Comparison of ENCODE assay signal across 9 cellular contexts in the genomic region with DNA sequence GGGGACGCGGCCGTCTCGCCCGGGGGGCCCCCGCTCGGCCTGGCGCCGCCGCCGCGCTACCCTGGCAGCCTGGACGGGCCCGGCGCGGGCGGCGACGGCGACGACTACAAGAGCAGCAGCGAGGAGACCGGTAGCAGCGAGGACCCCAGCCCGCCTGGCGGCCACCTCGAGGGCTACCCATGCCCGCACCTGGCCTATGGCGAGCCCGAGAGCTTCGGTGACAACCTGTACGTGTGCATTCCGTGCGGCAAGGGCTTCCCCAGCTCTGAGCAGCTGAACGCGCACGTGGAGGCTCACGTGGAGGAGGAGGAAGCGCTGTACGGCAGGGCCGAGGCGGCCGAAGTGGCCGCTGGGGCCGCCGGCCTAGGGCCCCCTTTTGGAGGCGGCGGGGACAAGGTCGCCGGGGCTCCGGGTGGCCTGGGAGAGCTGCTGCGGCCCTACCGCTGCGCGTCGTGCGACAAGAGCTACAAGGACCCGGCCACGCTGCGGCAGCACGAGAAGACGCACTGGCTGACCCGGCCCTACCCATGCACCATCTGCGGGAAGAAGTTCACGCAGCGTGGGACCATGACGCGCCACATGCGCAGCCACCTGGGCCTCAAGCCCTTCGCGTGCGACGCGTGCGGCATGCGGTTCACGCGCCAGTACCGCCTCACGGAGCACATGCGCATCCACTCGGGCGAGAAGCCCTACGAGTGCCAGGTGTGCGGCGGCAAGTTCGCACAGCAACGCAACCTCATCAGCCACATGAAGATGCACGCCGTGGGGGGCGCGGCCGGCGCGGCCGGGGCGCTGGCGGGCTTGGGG. TPM values are rescaled to one million over a fixed set of nuclear protein-coding genes. Genes with fewer than 3 reads are reported as not detected.
DNase-seq lines count a peak whose midpoint lies in the region; ATAC-seq and TF ChIP-seq lines count a peak whose summit lies in the region.
"Had no signal": no experiment of that assay in that cellular context is flagged by ENCODE, and none has a peak within 500 bp of the region (broad histone marks: within the 10 kb centered on the region; RNA-seq: fewer than 3 reads in every experiment).

No MANE protein-coding gene starts in this region.

- ATAC-seq in Right ventricle myocardium inferior (no peak), left cardiac atrium (no peak)

- no peak overlapping the region for H3K27ac Mint-ChIP-seq in mesothelial cell of epicardium

- H3K9me3 Mint-ChIP-seq in mesothelial cell of epicardium, result no peaks in the 10 kb centered on the region

- H3K27me3 Mint-ChIP-seq in mesothelial cell of epicardium (ENCODE audit: low read depth), result peaks cover 11% of the 10 kb centered on the region

- peak overlapping the region; percentile 70 for H3K4me3 ChIP-seq in brain microvascular endothelial cell (ENCODE audit: low read depth, low read length)
- peak overlapping the region in 1 of 2 donors; percentile 90 for H3K4me3 ChIP-seq in uterus

- in situ Hi-C loops in brain microvascular endothelial cell (cut with HindIII; ENCODE audit: low pct_ligation_motif_present, low sequenced_read_pairs), result no loop called here

- intact Hi-C loops in Right ventricle myocardium inferior (cut with DNase I), result loop anchor here (2.0 to 5.0 kb wide), 3 partner anchors 34 to 119 kb away; no protein-coding TSS in a partner anchor
- intact Hi-C loops in left cardiac atrium (cut with DNase I), result loop anchor here in 1 of 2 donors (5.0 kb wide), 1 partner anchor 34 kb away; no protein-coding TSS in a partner anchor
- intact Hi-C loops in uterus (cut with DNase I; ENCODE audit: low total_unique reads), result loop anchor here (10.0 kb wide), 1 partner anchor 117 kb away; no protein-coding TSS in a partner anchor

- peaks cover 13% of the 10 kb centered on the region for H3K36me3 Mint-ChIP-seq in mesothelial cell of epicardium

- H3K27ac ChIP-seq in brain microvascular endothelial cell (peak overlapping the region; percentile 72), uterus (peak overlapping the region; percentile 94 to 99)

- DNase-seq in Right ventricle myocardium inferior (ENCODE audit: missing footprints) (peak; percentile 59), left cardiac atrium (no peak), brain microvascular endothelial cell (no peak), mesothelial cell of epicardium (ENCODE audit: low spot score in 2 of 2, unreplicated experiment in 2 of 2) (no peak), uterus (peak in 1 of 2 donors; percentile 46), A172 (ENCODE audit: low spot score) (no peak), NCI-H524 treated with DMSO at 0.1 percent for 48 hours (lab: John Stamatoyannopoulos, UW) (no peak)
- no peak for DNase-seq in stimulated activated CD4-positive, alpha-beta T cell treated with anti-CD3 and anti-CD28 coated beads, Interleukin-4, amount 100 ng/mL, for 24 hours
- DNase-seq: NCI-H2081 had no signal

- TF ChIP-seq CTCF in brain microvascular endothelial cell (IDR thresholded peaks at IDR 0.05; ENCODE audit: low read depth, low read length, missing control alignments) (no peak), mesothelial cell of epicardium (IDR thresholded peaks at IDR 0.05; ENCODE audit: unreplicated experiment) (no peak), uterus (IDR thresholded peaks at IDR 0.05) (peak in 1 of 4 experiments; percentile 2)

- H3K36me3 ChIP-seq in brain microvascular endothelial cell (replicated peaks) (peaks cover 56% of the 10 kb centered on the region), uterus (no peaks in the 10 kb centered on the region)

- peak overlapping the region; percentile 61 for H3K4me3 Mint-ChIP-seq in mesothelial cell of epicardium

- TF ChIP-seq POLR2A in uterus (IDR thresholded peaks at IDR 0.05), result no peak

- H3K4me1 Mint-ChIP-seq in mesothelial cell of epicardium, result peaks cover 47% of the 10 kb centered on the region

- no peaks in the 10 kb centered on the region for H3K27me3 ChIP-seq in brain microvascular endothelial cell (replicated peaks)
- no peaks in the 10 kb centered on the region for H3K27me3 ChIP-seq in uterus

- H3K4me1 ChIP-seq in uterus, result peaks cover 1 to 42% of the 10 kb centered on the region in 2 donors

- no peaks in the 10 kb centered on the region for H3K9me3 ChIP-seq in uterus

RNA-seq across cellular contexts. Expression of gene HIC1, which starts 3.0 kb away (rescaled TPM):
- 22.7 TPM for total RNA-seq in Right ventricle myocardium inferior
- total RNA-seq in left cardiac atrium, result 10 to 100 TPM; 20.6 to 22.1 TPM
- 97.9 to 99.3 TPM (median 98.9 TPM) in 3 replicates for total RNA-seq in mesothelial cell of epicardium
- total RNA-seq in uterus, result 10 to 100 TPM; 21.8 to 86.9 (median 54.2) TPM
- total RNA-seq in A172 (2014; rRNA removed; shearing (Covaris generic)), result 7.3 and 12.5 TPM in 2 replicates

RNA-seq across cellular contexts. Expression of gene OVCA2, which starts 16.1 kb away (rescaled TPM):
- total RNA-seq in Right ventricle myocardium inferior (14.3 TPM), left cardiac atrium (10 to 100 TPM; 15.4 to 26.5 TPM), mesothelial cell of epicardium (17.3 to 24.8 TPM (median 24.5 TPM) in 3 replicates), uterus (10 to 100 TPM in 3 of 4 donors, 1 to 10 TPM in 1; 7.9 to 27.4 (median 19.8) TPM)
- total RNA-seq in A172 (2014; rRNA removed; shearing (Covaris generic)), result 104 and 128 TPM in 2 replicates

RNA-seq across cellular contexts. Expression of gene DPH1, which starts 28.0 kb away (rescaled TPM):
- total RNA-seq in Right ventricle myocardium inferior (24.1 TPM), left cardiac atrium (10 to 100 TPM; 21.2 to 30.8 TPM), mesothelial cell of epicardium (63.8 to 74.5 TPM (median 71.2 TPM) in 3 replicates), uterus (100 to 1,000 TPM in 1 of 4 donors, 10 to 100 TPM in 3; 26.8 to 121 (median 49.1) TPM)
- total RNA-seq in A172 (2014; rRNA removed; shearing (Covaris generic)), result 31.2 and 33.2 TPM in 2 replicates

RNA-seq across cellular contexts. Expression of gene RTN4RL1, which starts 32.8 kb away (rescaled TPM):
- total RNA-seq in Right ventricle myocardium inferior, result 3.2 TPM
- total RNA-seq in left cardiac atrium, result 1 to 10 TPM; 6.2 to 7.6 TPM
- 0.20 to 0.23 TPM (median 0.22 TPM) in 3 replicates for total RNA-seq in mesothelial cell of epicardium
- 1 to 10 TPM in 3 of 4 donors, not detected in 1; 1.4 to 4.9 (median 1.9) TPM for total RNA-seq in uterus
- 1.7 and 2.2 TPM in 2 replicates for total RNA-seq in A172 (2014; rRNA removed; shearing (Covaris generic))
